Comparison of ENCODE assay signal across 32 cellular contexts in genomic region chr2:41546031-41546430, GRCh38.
DNase-seq lines count a peak whose midpoint lies in the region; ATAC-seq and TF ChIP-seq lines count a peak whose summit lies in the region.
"Had no signal": no experiment of that assay in that cellular context is flagged by ENCODE, and none has a peak within 500 bp of the region (broad histone marks: within the 10 kb centered on the region; RNA-seq: fewer than 3 reads in every experiment).

No MANE protein-coding gene starts in this region.

- no peaks in the 10 kb centered on the region for H3K79me1 ChIP-seq in H9 (ENCODE audit: insufficient read depth, low read depth, low read length, poor library complexity, severe bottlenecking)

- no peak overlapping the region for H3K56ac ChIP-seq in H9 (ENCODE audit: insufficient read length, low read depth, low read length)

- H3K23me2 ChIP-seq in H9 (ENCODE audit: insufficient read length, low read depth, low read length, poor library complexity, severe bottlenecking), result no peaks in the 10 kb centered on the region

- in situ Hi-C loops in SK-MEL-5 (cut with HindIII; ENCODE audit: low pct_unique_long_range_greater_than_20kb, low sequenced_read_pairs), result no loop called here

- no peak overlapping the region for H2BK20ac ChIP-seq in H9 (ENCODE audit: low read depth, low read length, poor library complexity, severe bottlenecking)

- H4K8ac ChIP-seq in H9 (replicated peaks; ENCODE audit: insufficient read length, low read depth, low read length), result peak overlapping the region; percentile 88

- TF ChIP-seq CTCF in H9 (conservative IDR thresholded peaks at IDR 0.05) (no peak), tibial nerve (IDR thresholded peaks at IDR 0.05) (no peak)

- H2AFZ ChIP-seq in H9 (ENCODE audit: low read length), result no peak overlapping the region

- H2BK15ac ChIP-seq in H9 (ENCODE audit: low read depth, low read length), result no peak overlapping the region

- no peak for TF ChIP-seq POLR2A in tibial nerve (IDR thresholded peaks at IDR 0.05)

- no peak overlapping the region for H3K4me3 ChIP-seq in tibial nerve
- H3K4me3 ChIP-seq: A549; BLaER1; BLaER1 treated with 17β-estradiol and CSF1 and Interleukin-3, amounts not matched to agents 10 nM and 100 nM had no signal

- H2BK120ac ChIP-seq in H9 (ENCODE audit: low read depth, low read length, poor library complexity, severe bottlenecking), result no peak overlapping the region

- no peak for DNase-seq in H9
- peak; percentile 73 for DNase-seq in SK-MEL-5 (ENCODE audit: low read depth, low spot score)
- DNase-seq in foreskin melanocyte, result peak; percentile 56
- no peak for DNase-seq in stimulated activated effector memory CD8-positive, alpha-beta T cell treated with anti-CD3 and anti-CD28 coated beads, Interleukin-12 subunit alpha, Interleukin-12 subunit beta, amount 100 ng/mL, for 72 hours (ENCODE audit: low spot score in 2 of 2)
- DNase-seq in EL, result no peak
- no peak for DNase-seq in tibial nerve (ENCODE audit: low spot score in 2 of 2)
- DNase-seq: 8988T; ACHN; AML-193; BE2C; C1 segment of cervical spinal cord; Caco-2; Calu3; CD4-positive, alpha-beta memory T cell; CD4-positive, alpha-beta T cell; CD4-positive, CD25-positive, alpha-beta regulatory T cell; CD8-positive, alpha-beta memory T cell; CD8-positive, alpha-beta T cell; COR-L47; DMS 273 treated with DMSO at 0.1 percent for 48 hours; DMS153; DMS53; DMS79; DMS79 treated with DMSO at 0.1 percent for 48 hours; DND-41 had no signal

- no peak overlapping the region for H3K27ac Mint-ChIP-seq in H9
- H3K27ac Mint-ChIP-seq in stimulated activated effector memory CD8-positive, alpha-beta T cell treated with anti-CD3 and anti-CD28 coated beads, Interleukin-12 subunit alpha, Interleukin-12 subunit beta, amount 100 ng/mL, for 72 hours, result no peak overlapping the region
- H3K27ac Mint-ChIP-seq: B cell; CD14-positive monocyte; CD4-positive, alpha-beta memory T cell; CD4-positive, alpha-beta T cell; CD4-positive, CD25-positive, alpha-beta regulatory T cell; CD8-positive, alpha-beta memory T cell; CD8-positive, alpha-beta T cell had no signal

- H3K36me3 ChIP-seq in tibial nerve, result no peaks in the 10 kb centered on the region
- H3K36me3 ChIP-seq: BE2C; BLaER1; BLaER1 treated with 17β-estradiol and CSF1 and Interleukin-3, amounts not matched to agents 10 nM and 100 nM had no signal

- H3K14ac ChIP-seq in H9 (ENCODE audit: insufficient read depth, low read length), result no peak overlapping the region

- no peaks in the 10 kb centered on the region for H3K9me3 Mint-ChIP-seq in H9
- no peaks in the 10 kb centered on the region for H3K9me3 Mint-ChIP-seq in stimulated activated effector memory CD8-positive, alpha-beta T cell treated with anti-CD3 and anti-CD28 coated beads, Interleukin-12 subunit alpha, Interleukin-12 subunit beta, amount 100 ng/mL, for 72 hours
- H3K9me3 Mint-ChIP-seq: CD8-positive, alpha-beta T cell had no signal

- no peak overlapping the region for H4K91ac ChIP-seq in H9 (ENCODE audit: insufficient read length, low read depth, low read length)

- no peak overlapping the region for H3K27ac ChIP-seq in H9 (ENCODE audit: insufficient read length, low read depth, low read length)
- no peak overlapping the region for H3K27ac ChIP-seq in tibial nerve
- H3K27ac ChIP-seq: 22Rv1; A549; BLaER1; BLaER1 treated with 17β-estradiol and CSF1 and Interleukin-3, amounts not matched to agents 10 nM and 100 nM; C4-2B had no signal

- no peak overlapping the region for H3T11ph ChIP-seq in H9 (ENCODE audit: low read length)

- H4K20me1 ChIP-seq in H9 (ENCODE audit: control insufficient read depth, insufficient read depth, insufficient read length), result no peaks in the 10 kb centered on the region
- H4K20me1 ChIP-seq: BLaER1; BLaER1 treated with 17β-estradiol and CSF1 and Interleukin-3, amounts not matched to agents 10 nM and 100 nM had no signal

- WGBS in H9 (ENCODE audit: extremely low coverage, insufficient read length, low lambda C conversion rate), result no CpG with 5 or more reads among the region's 4 CpGs
- WGBS in tibial nerve, 2 donors, result 50 to 57% methylated on average over 4 of the region's 4 CpGs

- H3K4ac ChIP-seq in H9 (ENCODE audit: low read depth, low read length), result no peak overlapping the region

- no peak for ATAC-seq in stimulated activated effector memory CD8-positive, alpha-beta T cell treated with anti-CD3 and anti-CD28 coated beads, Interleukin-12 subunit alpha, Interleukin-12 subunit beta, amount 100 ng/mL, for 72 hours
- ATAC-seq: A549; CD8-positive, alpha-beta T cell had no signal

- H3K23ac ChIP-seq in H9 (ENCODE audit: insufficient read length, low read depth, low read length), result no peak overlapping the region

- no peak overlapping the region for H2BK12ac ChIP-seq in H9 (ENCODE audit: insufficient read length, low read depth, low read length)

- H3K36me3 Mint-ChIP-seq in H9 (ENCODE audit: insufficient read depth in 1 of 3, low read depth in 3 of 3), result no peaks in the 10 kb centered on the region; a peak in 1 of 7 replicates
- no peaks in the 10 kb centered on the region for H3K36me3 Mint-ChIP-seq in stimulated activated effector memory CD8-positive, alpha-beta T cell treated with anti-CD3 and anti-CD28 coated beads, Interleukin-12 subunit alpha, Interleukin-12 subunit beta, amount 100 ng/mL, for 72 hours
- H3K36me3 Mint-ChIP-seq: CD14-positive monocyte; CD4-positive, alpha-beta memory T cell; CD4-positive, CD25-positive, alpha-beta regulatory T cell; CD8-positive, alpha-beta memory T cell; CD8-positive, alpha-beta T cell had no signal

- H2AK5ac ChIP-seq in H9 (ENCODE audit: insufficient read length, low read length), result no peak overlapping the region

- no peak overlapping the region for H3K4me2 ChIP-seq in H9 (ENCODE audit: insufficient read depth, insufficient read length, low read length)
- H3K4me2 ChIP-seq: A549; BLaER1; BLaER1 treated with 17β-estradiol and CSF1 and Interleukin-3, amounts not matched to agents 10 nM and 100 nM had no signal

- H3K27me3 ChIP-seq in H9 (ENCODE audit: insufficient read depth, low read length) (no peaks in the 10 kb centered on the region), tibial nerve (no peaks in the 10 kb centered on the region)
- H3K27me3 ChIP-seq: BE2C; BLaER1; BLaER1 treated with 17β-estradiol and CSF1 and Interleukin-3, amounts not matched to agents 10 nM and 100 nM had no signal

- no peaks in the 10 kb centered on the region for H3K27me3 Mint-ChIP-seq in H9 (ENCODE audit: low read depth)
- H3K27me3 Mint-ChIP-seq: B cell; CD4-positive, alpha-beta memory T cell; CD4-positive, alpha-beta T cell; CD4-positive, CD25-positive, alpha-beta regulatory T cell; CD8-positive, alpha-beta memory T cell had no signal

- H4K5ac ChIP-seq in H9 (ENCODE audit: insufficient read length, low read depth, low read length), result no peak overlapping the region

- TF ChIP-seq EP300 in tibial nerve (IDR thresholded peaks at IDR 0.05), result no peak

- H2BK5ac ChIP-seq in H9 (ENCODE audit: insufficient read length, low read length), result no peak overlapping the region

- no peak overlapping the region for H3K9ac ChIP-seq in H9 (ENCODE audit: extremely low read depth, insufficient read length, low read length)
- H3K9ac ChIP-seq: BLaER1; BLaER1 treated with 17β-estradiol and CSF1 and Interleukin-3, amounts not matched to agents 10 nM and 100 nM had no signal

- H3K79me2 ChIP-seq in H9 (ENCODE audit: insufficient read depth, low read length), result no peaks in the 10 kb centered on the region

- H3K4me3 Mint-ChIP-seq in H9, result no peak overlapping the region
- no peak overlapping the region for H3K4me3 Mint-ChIP-seq in stimulated activated effector memory CD8-positive, alpha-beta T cell treated with anti-CD3 and anti-CD28 coated beads, Interleukin-12 subunit alpha, Interleukin-12 subunit beta, amount 100 ng/mL, for 72 hours
- H3K4me3 Mint-ChIP-seq: B cell; CD14-positive monocyte; CD4-positive, alpha-beta memory T cell; CD4-positive, alpha-beta T cell; CD4-positive, CD25-positive, alpha-beta regulatory T cell; CD8-positive, alpha-beta memory T cell; CD8-positive, alpha-beta T cell had no signal

- no peak overlapping the region for H3K18ac ChIP-seq in H9 (ENCODE audit: insufficient read length, low read depth, low read length)

- H3K4me1 Mint-ChIP-seq in H9, result peaks cover 3 to 7% of the 10 kb centered on the region in 2 experiments; a peak in 3 of 4 replicates
- H3K4me1 Mint-ChIP-seq in stimulated activated effector memory CD8-positive, alpha-beta T cell treated with anti-CD3 and anti-CD28 coated beads, Interleukin-12 subunit alpha, Interleukin-12 subunit beta, amount 100 ng/mL, for 72 hours, result no peaks in the 10 kb centered on the region
- H3K4me1 Mint-ChIP-seq: B cell; CD14-positive monocyte; CD4-positive, alpha-beta memory T cell; CD4-positive, CD25-positive, alpha-beta regulatory T cell; CD8-positive, alpha-beta memory T cell had no signal

- H3K9me3 ChIP-seq in H9 (ENCODE audit: control insufficient read depth, low read depth, low read length), result no peaks in the 10 kb centered on the region
- H3K9me3 ChIP-seq in tibial nerve, result no peaks in the 10 kb centered on the region
- H3K9me3 ChIP-seq: A549; BE2C; BLaER1; BLaER1 treated with 17β-estradiol and CSF1 and Interleukin-3, amounts not matched to agents 10 nM and 100 nM; Caco-2 had no signal

- H3K4me1 ChIP-seq in H9 (ENCODE audit: insufficient read depth, low read length) (peaks cover 2% of the 10 kb centered on the region; the same call in 1 of the 2 replicates), tibial nerve (no peaks in the 10 kb centered on the region)
- H3K4me1 ChIP-seq: A549; BE2C; BLaER1; BLaER1 treated with 17β-estradiol and CSF1 and Interleukin-3, amounts not matched to agents 10 nM and 100 nM had no signal

Comparison
In these comparisons a context has a peak if more than half of its experiments do, and no peak if none do; other contexts are left out.
1. DNase-seq: peak in SK-MEL-5 (single experiment) and foreskin melanocyte (single experiment); none in H9 (single experiment), stimulated activated effector memory CD8-positive, alpha-beta T cell treated with anti-CD3 and anti-CD28 coated beads, Interleukin-12 subunit alpha, Interleukin-12 subunit beta, amount 100 ng/mL, for 72 hours (0 of 2), EL (single experiment) and tibial nerve (0 of 2).